In the genomic region with DNA sequence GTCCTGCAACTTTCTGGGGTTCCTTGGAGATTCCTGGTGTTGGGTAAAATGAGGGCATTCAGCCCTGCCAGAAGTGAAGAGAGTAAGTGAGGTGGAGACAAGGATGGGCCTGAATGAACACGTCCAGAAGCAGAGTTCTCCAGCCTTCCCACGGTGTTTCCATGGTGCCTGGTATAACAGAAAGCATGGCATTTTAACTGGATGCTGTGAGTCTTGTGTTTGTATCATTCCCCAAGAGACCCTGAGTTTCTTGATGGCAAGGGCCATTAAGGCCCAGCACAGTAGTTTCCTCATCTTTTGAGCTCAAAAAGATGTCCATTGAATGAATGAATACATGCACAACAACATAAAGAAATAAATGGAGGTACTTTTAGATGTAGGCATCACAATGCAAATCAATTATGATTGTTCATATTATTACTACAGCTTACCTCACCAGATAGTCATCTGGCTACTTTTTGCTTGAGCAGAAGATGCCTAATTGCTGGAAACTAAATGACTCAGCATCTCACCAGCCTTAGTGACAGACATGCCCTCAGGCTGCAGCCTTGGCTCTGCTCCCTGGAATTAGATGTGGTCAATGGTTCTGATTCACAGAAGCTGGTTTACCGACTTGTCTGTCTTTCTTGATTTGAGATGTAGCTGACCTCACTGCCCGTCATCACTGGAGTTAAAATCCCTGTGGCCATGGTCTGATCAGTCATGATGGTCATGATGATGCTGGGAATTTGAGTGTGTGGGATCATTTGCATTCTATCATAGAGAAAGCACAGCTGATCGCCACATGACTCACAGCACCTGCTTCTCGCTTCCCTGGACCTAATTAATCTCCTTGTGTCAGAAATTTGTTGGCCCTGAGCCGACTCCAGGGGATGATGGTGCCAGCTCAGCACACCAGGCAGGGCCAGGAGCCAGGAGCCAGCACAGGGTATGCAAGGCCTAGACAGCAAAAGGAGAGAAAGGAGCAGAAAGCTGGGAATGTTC, we compare ENCODE assay signal across 8 cellular contexts.
A peak's percentile ranks its signal among the peaks of the same experiment; 100 is the strongest.
DNase-seq lines count a peak whose midpoint lies in the region; ATAC-seq and TF ChIP-seq lines count a peak whose summit lies in the region.

No MANE protein-coding gene starts in this region.

- ATAC-seq in HG02840 (IDR thresholded peaks at IDR 0.05; ENCODE audit: low FRiP score, unreplicated experiment), result no peak

- in situ Hi-C loops in GM13977 (cut with MboI; ENCODE audit: low pct_unique_long_range_greater_than_20kb, low sequenced_read_pairs, unreplicated experiment), result no loop called here

- DNase-seq in GM13977 (ENCODE audit: low spot score), result peak; percentile 57
- peak; percentile 88 for DNase-seq in GOT3 (lab: John Stamatoyannopoulos, UW)
- DNase-seq in NCI-H1048 (lab: John Stamatoyannopoulos, UW), result peak; percentile 74
- peak; percentile 71 for DNase-seq in epithelial cell of esophagus (ENCODE audit: low read depth)
- peak; percentile 99 for DNase-seq in stromal cell of bone marrow (ENCODE audit: low read depth)
- no peak for DNase-seq in NOMO-1 treated with DMSO at 0.1 percent for 48 hours (lab: John Stamatoyannopoulos, UW; ENCODE audit: unreplicated experiment)
- DNase-seq in posterior vena cava (ENCODE audit: low spot score), result no peak

- intact Hi-C loops in posterior vena cava (cut with DNase I), result no loop called here

- H3K4me3 ChIP-seq in epithelial cell of esophagus (ENCODE audit: low read length), result no peak overlapping the region

- TF ChIP-seq CTCF in GM13977 (IDR thresholded peaks at IDR 0.05; ENCODE audit: extremely low read depth, insufficient read depth, missing control alignments) (no peak), epithelial cell of esophagus (IDR thresholded peaks at IDR 0.05; ENCODE audit: insufficient read depth, low read depth, low read length, missing control alignments) (no peak)

Comparison
In these comparisons a context has a peak if more than half of its experiments do, and no peak if none do; other contexts are left out.
1. DNase-seq: peak in GM13977 (single experiment), GOT3 (single experiment), NCI-H1048 (single experiment), epithelial cell of esophagus (single experiment) and stromal cell of bone marrow (single experiment); none in NOMO-1 treated with DMSO at 0.1 percent for 48 hours (single experiment) and posterior vena cava (single experiment).